In the genomic region with DNA sequence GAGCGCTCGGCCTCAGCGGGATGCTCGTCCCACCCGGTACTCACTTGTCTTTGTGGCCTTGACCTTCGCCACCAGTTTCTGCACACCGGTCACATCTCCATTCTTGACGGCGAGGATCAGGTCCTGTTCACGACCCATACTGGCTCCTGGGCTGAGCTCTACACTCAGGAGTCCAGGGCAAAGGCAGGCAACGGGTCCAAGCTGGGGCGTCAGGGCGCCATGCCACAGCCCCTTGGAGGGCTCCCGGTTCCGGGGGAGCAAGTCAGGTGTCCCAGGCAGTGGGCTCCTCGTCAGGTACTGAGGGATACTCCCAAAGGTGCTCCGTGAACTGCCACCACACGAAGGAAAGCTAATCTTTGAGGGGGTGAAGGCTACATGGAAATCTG, we compare ENCODE assay signal across 10 cellular contexts. TPM values are rescaled to one million over a fixed set of nuclear protein-coding genes. Genes with fewer than 3 reads are reported as not detected.
DNase-seq lines count a peak whose midpoint lies in the region; ATAC-seq, FAIRE-seq and TF ChIP-seq lines count a peak whose summit lies in the region.
"Had no signal": no experiment of that assay in that cellular context is flagged by ENCODE, and none has a peak within 500 bp of the region (broad histone marks: within the 10 kb centered on the region; RNA-seq: fewer than 3 reads in every experiment).

No MANE protein-coding gene starts in this region.

- H3K9ac ChIP-seq in endothelial cell of umbilical vein (replicated peaks; ENCODE audit: extremely low read depth, insufficient read depth, low read length) = no peak overlapping the region
- no peak overlapping the region for H3K9ac ChIP-seq in neural progenitor cell

- H3K4me3 Mint-ChIP-seq in neural progenitor cell = peak overlapping the region; percentile 89

- peaks cover 9% of the 10 kb centered on the region for H3K36me3 Mint-ChIP-seq in neural progenitor cell

- H3K27ac Mint-ChIP-seq in neural progenitor cell = peak overlapping the region; percentile 25

- H3K9me3 ChIP-seq in heart left ventricle (no peaks in the 10 kb centered on the region), endothelial cell of umbilical vein (replicated peaks; ENCODE audit: control insufficient read depth, insufficient read depth, low read length) (no peaks in the 10 kb centered on the region), neural progenitor cell (ENCODE audit: low read depth) (no peaks in the 10 kb centered on the region)

- H2AFZ ChIP-seq in endothelial cell of umbilical vein (ENCODE audit: low read depth, low read length) (no peak overlapping the region), neural progenitor cell (replicated peaks) (no peak overlapping the region)

- ATAC-seq in heart left ventricle (no peak), left cardiac atrium (no peak), HG03354 (IDR thresholded peaks at IDR 0.05; ENCODE audit: poor library complexity, severe bottlenecking, unreplicated experiment) (no peak), HG02763 (IDR thresholded peaks at IDR 0.05; ENCODE audit: unreplicated experiment) (no peak), GM18505 (IDR thresholded peaks at IDR 0.05; ENCODE audit: unreplicated experiment) (no peak)

- H3K27me3 ChIP-seq in heart left ventricle = no peaks in the 10 kb centered on the region
- no peaks in the 10 kb centered on the region for H3K27me3 ChIP-seq in endothelial cell of umbilical vein (ENCODE audit: control insufficient read depth in 2 of 2, insufficient read depth in 2 of 2, low read length in 2 of 2)
- no peaks in the 10 kb centered on the region for H3K27me3 ChIP-seq in neural progenitor cell

- H3K79me2 ChIP-seq in endothelial cell of umbilical vein (ENCODE audit: control insufficient read depth, insufficient read depth, low read length) = peaks cover 36% of the 10 kb centered on the region
- peaks cover 18% of the 10 kb centered on the region for H3K79me2 ChIP-seq in neural progenitor cell (ENCODE audit: low read depth)

- POLR2A ChIA-PET in endothelial cell of umbilical vein (lab: Charles Lee) = no interaction called here

- CTCF ChIA-PET in endothelial cell of umbilical vein (lab: Charles Lee) = interaction anchor here (1.5 kb wide), 1 partner anchor 15 kb away, joined by 3 read pairs; no protein-coding TSS in a partner anchor

- no TSS peak for BruUV-seq in endothelial cell of umbilical vein (replicated peaks; lab: Mats Ljungman, UMichigan)

- H3K27ac ChIP-seq in heart left ventricle (peak overlapping the region; percentile 89 to 98 (median 94)), endothelial cell of umbilical vein (ENCODE audit: insufficient read depth, low read depth, low read length) (no peak overlapping the region), neural progenitor cell (no peak overlapping the region)

- H3K4me1 Mint-ChIP-seq in neural progenitor cell = peaks cover 33% of the 10 kb centered on the region

- peak overlapping the region; percentile 61 for H3K4me2 ChIP-seq in endothelial cell of umbilical vein (ENCODE audit: insufficient read depth, low read length)
- H3K4me2 ChIP-seq in neural progenitor cell = no peak overlapping the region

- peaks cover 7% of the 10 kb centered on the region for H3F3A ChIP-seq in neural progenitor cell (ENCODE audit: low read depth)

- H3K9me3 Mint-ChIP-seq in neural progenitor cell = no peaks in the 10 kb centered on the region

- peaks cover 3 to 78% (median 54%) of the 10 kb centered on the region in 12 donors for H3K4me1 ChIP-seq in heart left ventricle
- H3K4me1 ChIP-seq in endothelial cell of umbilical vein (ENCODE audit: control insufficient read depth, extremely low read depth, insufficient read depth, low read length) = peaks cover 62% of the 10 kb centered on the region
- H3K4me1 ChIP-seq in neural progenitor cell = no peaks in the 10 kb centered on the region

- H3K27me3 Mint-ChIP-seq in neural progenitor cell (ENCODE audit: insufficient read depth, low read depth) = peaks cover 3% of the 10 kb centered on the region

- H4K20me1 ChIP-seq in endothelial cell of umbilical vein (replicated peaks; ENCODE audit: control insufficient read depth, extremely low read depth, insufficient read depth, low read length) (no peaks in the 10 kb centered on the region), neural progenitor cell (ENCODE audit: low read depth) (peaks cover 44% of the 10 kb centered on the region)

- dilution Hi-C loops in endothelial cell of umbilical vein (cut with MboI; ENCODE audit: extremely low pct_ligation_motif_present, low sequenced_read_pairs) = no loop called here

- TF ChIP-seq POLR2A in heart left ventricle (IDR thresholded peaks at IDR 0.05) (no peak), endothelial cell of umbilical vein (IDR thresholded peaks at IDR 0.05; ENCODE audit: low read depth, low read length) (no peak), GM18505 (IDR thresholded peaks at IDR 0.05; ENCODE audit: borderline replicate concordance, extremely low read depth, insufficient read depth, insufficient read length) (no peak)

- no peak for DNase-seq in heart left ventricle
- DNase-seq in left cardiac atrium = no peak
- no peak for DNase-seq in endothelial cell of umbilical vein (ENCODE audit: low read depth, low spot score)
- DNase-seq in neural progenitor cell (ENCODE audit: low spot score) = no peak
- no peak for DNase-seq in KBM-7
- DNase-seq: activated CD4-positive, alpha-beta T cell treated with anti-CD3 and anti-CD28 coated beads for 48 hours; NCI-H1105 treated with DMSO at 0.1 percent for 48 hours had no signal

- TF ChIP-seq CTCF in heart left ventricle (IDR thresholded peaks at IDR 0.05) = no peak
- no peak for TF ChIP-seq CTCF in endothelial cell of umbilical vein (IDR thresholded peaks at IDR 0.05; ENCODE audit: extremely low read depth in 1 of 2, insufficient read depth in 1 of 2, low read depth in 1 of 2, low read length in 2 of 2)
- no peak for TF ChIP-seq CTCF in neural progenitor cell (IDR thresholded peaks at IDR 0.05)

- 51 to 61% (median 55%) methylated on average over 10 to 18 of the region's 18 CpGs for WGBS in heart left ventricle, 4 donors

- H3K9me1 ChIP-seq in endothelial cell of umbilical vein (replicated peaks; ENCODE audit: control insufficient read depth, extremely low read depth, insufficient read depth, low read length) = no peaks in the 10 kb centered on the region

- intact Hi-C loops in heart left ventricle (cut with DNase I) = loop anchor here in 4 of 10 donors (2.0 to 10.0 kb wide), 8 partner anchors 37 to 229 kb away; partner anchors contain the start of genes TMEM94 (in 2 of the 4) and SLC25A19 (in 1 of the 4)
- intact Hi-C loops in left cardiac atrium (cut with DNase I) = loop anchor here in 1 of 2 donors (10.0 kb wide), 2 partner anchors 59 to 89 kb away; partner anchors contain the start of gene TMEM94
- intact Hi-C loops in endothelial cell of umbilical vein (cut with micrococcal nuclease) = loop anchor here (2.0 to 10.0 kb wide), 3 partner anchors 57 to 469 kb away; partner anchors contain the start of genes ATP5PD, KCTD2 and TMEM94

- H3K4me3 ChIP-seq in heart left ventricle (peak overlapping the region; percentile 77 to 99 (median 93)), endothelial cell of umbilical vein (replicated peaks in 1 of 3; ENCODE audit: insufficient read depth in 1 of 3, low read depth in 1 of 3, low read length in 3 of 3) (peak overlapping the region in 2 of 3 experiments; percentile 0 to 57), neural progenitor cell (no peak overlapping the region)

- in situ Hi-C loops in KBM-7 (cut with MboI; ENCODE audit: low pct_unique_long_range_greater_than_20kb, low sequenced_read_pairs) = no loop called here

- peak; percentile 8 for FAIRE-seq in endothelial cell of umbilical vein (lab: Jason Lieb, UNC)

- peaks cover 0 to 42% (median 6%) of the 10 kb centered on the region in 9 donors for H3K36me3 ChIP-seq in heart left ventricle
- no peaks in the 10 kb centered on the region for H3K36me3 ChIP-seq in endothelial cell of umbilical vein (ENCODE audit: control insufficient read depth in 2 of 2, extremely low read depth in 1 of 2, insufficient read depth in 2 of 2, low read length in 2 of 2)
- H3K36me3 ChIP-seq in neural progenitor cell = no peaks in the 10 kb centered on the region

RNA-seq across cellular contexts. Expression of gene CASKIN2, which starts 1.7 kb away (rescaled TPM):
- total RNA-seq in heart left ventricle (10 to 100 TPM; 27.1 to 51.2 (median 39.3) TPM), left cardiac atrium (10 to 100 TPM; 37.7 to 60.2 TPM), endothelial cell of umbilical vein (34.6 and 37.6 TPM in 2 replicates), neural progenitor cell (ENCODE audit: low replicate concordance) (5.7 and 12.6 TPM in 2 replicates)
- polyA plus RNA-seq in heart left ventricle (10 to 100 TPM; 19.5 to 23.2 TPM), endothelial cell of umbilical vein (10.6 and 13.0 TPM in 2 replicates)
- 8.2 and 9.8 TPM in 2 replicates for polyA plus RNA-seq in endothelial cell of umbilical vein (2011; cell fraction: cytosol; rRNA removed)
- polyA plus RNA-seq in endothelial cell of umbilical vein (2011; cell fraction: nucleus; rRNA removed) = 24.7 and 30.9 TPM in 2 replicates
- polyA plus RNA-seq in endothelial cell of umbilical vein (2012) = 12.8 and 16.5 TPM in 2 replicates
- polyA minus RNA-seq in endothelial cell of umbilical vein = 12.5 and 21.0 TPM in 2 replicates
- polyA minus RNA-seq in endothelial cell of umbilical vein (2011; cell fraction: cytosol; rRNA and poly(A)+ RNA removed) = 12.1 TPM
- 15.2 and 18.1 TPM in 2 replicates for polyA minus RNA-seq in endothelial cell of umbilical vein (2011; cell fraction: nucleus; rRNA and poly(A)+ RNA removed)

RNA-seq across cellular contexts. Expression of gene TSEN54, which starts 2.7 kb away (rescaled TPM):
- total RNA-seq in heart left ventricle (10 to 100 TPM in 2 of 9 donors, 1 to 10 TPM in 7; 4.0 to 11.6 (median 7.1) TPM), left cardiac atrium (1 to 10 TPM; 9.0 to 9.5 TPM), endothelial cell of umbilical vein (16.7 and 22.3 TPM in 2 replicates), neural progenitor cell (ENCODE audit: low replicate concordance) (20.5 and 47.8 TPM in 2 replicates)
- polyA plus RNA-seq in heart left ventricle (10 to 100 TPM in 1 of 2 donors, 1 to 10 TPM in 1; 9.4 to 12.4 TPM), endothelial cell of umbilical vein (26.3 and 28.8 TPM in 2 replicates)
- polyA plus RNA-seq in endothelial cell of umbilical vein (2011; cell fraction: cytosol; rRNA removed) = 19.9 and 20.0 TPM in 2 replicates
- 37.0 and 40.3 TPM in 2 replicates for polyA plus RNA-seq in endothelial cell of umbilical vein (2011; cell fraction: nucleus; rRNA removed)
- 17.6 and 22.3 TPM in 2 replicates for polyA plus RNA-seq in endothelial cell of umbilical vein (2012)
- polyA minus RNA-seq in endothelial cell of umbilical vein = 16.9 and 28.6 TPM in 2 replicates
- polyA minus RNA-seq in endothelial cell of umbilical vein (2011; cell fraction: cytosol; rRNA and poly(A)+ RNA removed) = 18.0 TPM
- polyA minus RNA-seq in endothelial cell of umbilical vein (2011; cell fraction: nucleus; rRNA and poly(A)+ RNA removed) = 6.7 and 11.5 TPM in 2 replicates

RNA-seq across cellular contexts. Expression of gene LLGL2, which starts 11.8 kb away (rescaled TPM):
- 1 to 10 TPM; 1.8 to 5.9 (median 3.4) TPM for total RNA-seq in heart left ventricle
- polyA plus RNA-seq in heart left ventricle = 1 to 10 TPM; 6.6 to 8.1 TPM
- total RNA-seq in left cardiac atrium = 1 to 10 TPM; 6.8 to 8.7 TPM
- total RNA-seq in endothelial cell of umbilical vein = 5.4 and 5.8 TPM in 2 replicates
- polyA plus RNA-seq in endothelial cell of umbilical vein = 5.3 and 6.1 TPM in 2 replicates
- 2.6 and 2.8 TPM in 2 replicates for polyA plus RNA-seq in endothelial cell of umbilical vein (2011; cell fraction: cytosol; rRNA removed)
- 8.0 and 9.6 TPM in 2 replicates for polyA plus RNA-seq in endothelial cell of umbilical vein (2011; cell fraction: nucleus; rRNA removed)
- 1.4 and 3.9 TPM in 2 replicates for polyA plus RNA-seq in endothelial cell of umbilical vein (2012)
- 2.3 and 2.7 TPM in 2 replicates for polyA minus RNA-seq in endothelial cell of umbilical vein
- 23.6 TPM for polyA minus RNA-seq in endothelial cell of umbilical vein (2011; cell fraction: cytosol; rRNA and poly(A)+ RNA removed)
- 2.5 and 4.7 TPM in 2 replicates for polyA minus RNA-seq in endothelial cell of umbilical vein (2011; cell fraction: nucleus; rRNA and poly(A)+ RNA removed)
- total RNA-seq in neural progenitor cell (ENCODE audit: low replicate concordance) = 16.6 and 60.2 TPM in 2 replicates

RNA-seq across cellular contexts. Expression of gene TMEM94, which starts 57.2 kb away (rescaled TPM):
- 100 to 1,000 TPM in 1 of 9 donors, 10 to 100 TPM in 8; 35.7 to 130 (median 52.7) TPM for total RNA-seq in heart left ventricle
- polyA plus RNA-seq in heart left ventricle = 10 to 100 TPM; 34.1 to 35.0 TPM
- total RNA-seq in left cardiac atrium = 10 to 100 TPM; 46.0 to 47.2 TPM
- 68.4 and 69.2 TPM in 2 replicates for total RNA-seq in endothelial cell of umbilical vein
- 75.9 and 131 TPM in 2 replicates for polyA plus RNA-seq in endothelial cell of umbilical vein
- polyA plus RNA-seq in endothelial cell of umbilical vein (2011; cell fraction: cytosol; rRNA removed) = 46.4 and 54.3 TPM in 2 replicates
- polyA plus RNA-seq in endothelial cell of umbilical vein (2011; cell fraction: nucleus; rRNA removed) = 371 and 452 TPM in 2 replicates
- 47.6 and 53.1 TPM in 2 replicates for polyA plus RNA-seq in endothelial cell of umbilical vein (2012)
- polyA minus RNA-seq in endothelial cell of umbilical vein = 64.3 and 74.9 TPM in 2 replicates
- 25.6 TPM for polyA minus RNA-seq in endothelial cell of umbilical vein (2011; cell fraction: cytosol; rRNA and poly(A)+ RNA removed)
- polyA minus RNA-seq in endothelial cell of umbilical vein (2011; cell fraction: nucleus; rRNA and poly(A)+ RNA removed) = 74.1 and 107 TPM in 2 replicates
- total RNA-seq in neural progenitor cell (ENCODE audit: low replicate concordance) = 23.6 and 96.8 TPM in 2 replicates

Comparison
In these comparisons a context has a peak if more than half of its experiments do, and no peak if none do; other contexts are left out.
1. H3K27ac ChIP-seq: peak in heart left ventricle (12 of 12); none in endothelial cell of umbilical vein (single experiment) and neural progenitor cell (single experiment).